2 cellular contexts compared by ENCODE assay signal in the genomic region with DNA sequence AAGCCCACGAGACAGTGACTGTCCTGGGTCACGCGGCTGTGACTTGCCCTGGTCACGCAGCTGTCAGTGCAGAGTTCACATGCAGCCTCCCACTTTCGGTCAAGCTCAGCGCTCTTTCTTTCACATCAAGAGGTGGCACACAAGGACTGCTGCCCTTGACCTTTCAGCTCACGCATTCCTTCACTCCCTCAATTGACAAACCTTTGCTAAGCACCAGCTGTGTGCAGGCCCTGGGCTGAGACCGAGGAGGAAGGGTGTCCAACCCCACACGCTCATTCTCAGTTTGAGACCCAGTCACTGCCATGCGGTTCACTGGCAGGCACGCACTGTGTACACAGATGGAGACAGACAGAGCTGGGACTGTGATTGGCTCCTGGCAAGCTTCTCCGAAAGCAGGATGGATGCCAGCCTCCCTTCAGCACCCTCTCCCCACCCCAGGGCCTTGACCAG.
TF ChIP-seq lines count a peak whose summit lies in the region.

No MANE protein-coding gene starts in this region.

TF ChIP-seq in K562, 482 proteins besides CTCF, POLR2A, EP300 and RAD21:
- no peak for TF ChIP-seq HDAC2 (IDR thresholded peaks at IDR 0.05)
- no peak for TF ChIP-seq ZFP36 (IDR thresholded peaks at IDR 0.05; ENCODE audit: low read depth, low read length, partially characterized antibody)
- no peak for TF ChIP-seq NFE2L1 (tag; IDR thresholded peaks at IDR 0.05; ENCODE audit: borderline replicate concordance, low read depth)
- no peak for TF ChIP-seq TRIM24 (IDR thresholded peaks at IDR 0.05)
- TF ChIP-seq, protein P1, sequence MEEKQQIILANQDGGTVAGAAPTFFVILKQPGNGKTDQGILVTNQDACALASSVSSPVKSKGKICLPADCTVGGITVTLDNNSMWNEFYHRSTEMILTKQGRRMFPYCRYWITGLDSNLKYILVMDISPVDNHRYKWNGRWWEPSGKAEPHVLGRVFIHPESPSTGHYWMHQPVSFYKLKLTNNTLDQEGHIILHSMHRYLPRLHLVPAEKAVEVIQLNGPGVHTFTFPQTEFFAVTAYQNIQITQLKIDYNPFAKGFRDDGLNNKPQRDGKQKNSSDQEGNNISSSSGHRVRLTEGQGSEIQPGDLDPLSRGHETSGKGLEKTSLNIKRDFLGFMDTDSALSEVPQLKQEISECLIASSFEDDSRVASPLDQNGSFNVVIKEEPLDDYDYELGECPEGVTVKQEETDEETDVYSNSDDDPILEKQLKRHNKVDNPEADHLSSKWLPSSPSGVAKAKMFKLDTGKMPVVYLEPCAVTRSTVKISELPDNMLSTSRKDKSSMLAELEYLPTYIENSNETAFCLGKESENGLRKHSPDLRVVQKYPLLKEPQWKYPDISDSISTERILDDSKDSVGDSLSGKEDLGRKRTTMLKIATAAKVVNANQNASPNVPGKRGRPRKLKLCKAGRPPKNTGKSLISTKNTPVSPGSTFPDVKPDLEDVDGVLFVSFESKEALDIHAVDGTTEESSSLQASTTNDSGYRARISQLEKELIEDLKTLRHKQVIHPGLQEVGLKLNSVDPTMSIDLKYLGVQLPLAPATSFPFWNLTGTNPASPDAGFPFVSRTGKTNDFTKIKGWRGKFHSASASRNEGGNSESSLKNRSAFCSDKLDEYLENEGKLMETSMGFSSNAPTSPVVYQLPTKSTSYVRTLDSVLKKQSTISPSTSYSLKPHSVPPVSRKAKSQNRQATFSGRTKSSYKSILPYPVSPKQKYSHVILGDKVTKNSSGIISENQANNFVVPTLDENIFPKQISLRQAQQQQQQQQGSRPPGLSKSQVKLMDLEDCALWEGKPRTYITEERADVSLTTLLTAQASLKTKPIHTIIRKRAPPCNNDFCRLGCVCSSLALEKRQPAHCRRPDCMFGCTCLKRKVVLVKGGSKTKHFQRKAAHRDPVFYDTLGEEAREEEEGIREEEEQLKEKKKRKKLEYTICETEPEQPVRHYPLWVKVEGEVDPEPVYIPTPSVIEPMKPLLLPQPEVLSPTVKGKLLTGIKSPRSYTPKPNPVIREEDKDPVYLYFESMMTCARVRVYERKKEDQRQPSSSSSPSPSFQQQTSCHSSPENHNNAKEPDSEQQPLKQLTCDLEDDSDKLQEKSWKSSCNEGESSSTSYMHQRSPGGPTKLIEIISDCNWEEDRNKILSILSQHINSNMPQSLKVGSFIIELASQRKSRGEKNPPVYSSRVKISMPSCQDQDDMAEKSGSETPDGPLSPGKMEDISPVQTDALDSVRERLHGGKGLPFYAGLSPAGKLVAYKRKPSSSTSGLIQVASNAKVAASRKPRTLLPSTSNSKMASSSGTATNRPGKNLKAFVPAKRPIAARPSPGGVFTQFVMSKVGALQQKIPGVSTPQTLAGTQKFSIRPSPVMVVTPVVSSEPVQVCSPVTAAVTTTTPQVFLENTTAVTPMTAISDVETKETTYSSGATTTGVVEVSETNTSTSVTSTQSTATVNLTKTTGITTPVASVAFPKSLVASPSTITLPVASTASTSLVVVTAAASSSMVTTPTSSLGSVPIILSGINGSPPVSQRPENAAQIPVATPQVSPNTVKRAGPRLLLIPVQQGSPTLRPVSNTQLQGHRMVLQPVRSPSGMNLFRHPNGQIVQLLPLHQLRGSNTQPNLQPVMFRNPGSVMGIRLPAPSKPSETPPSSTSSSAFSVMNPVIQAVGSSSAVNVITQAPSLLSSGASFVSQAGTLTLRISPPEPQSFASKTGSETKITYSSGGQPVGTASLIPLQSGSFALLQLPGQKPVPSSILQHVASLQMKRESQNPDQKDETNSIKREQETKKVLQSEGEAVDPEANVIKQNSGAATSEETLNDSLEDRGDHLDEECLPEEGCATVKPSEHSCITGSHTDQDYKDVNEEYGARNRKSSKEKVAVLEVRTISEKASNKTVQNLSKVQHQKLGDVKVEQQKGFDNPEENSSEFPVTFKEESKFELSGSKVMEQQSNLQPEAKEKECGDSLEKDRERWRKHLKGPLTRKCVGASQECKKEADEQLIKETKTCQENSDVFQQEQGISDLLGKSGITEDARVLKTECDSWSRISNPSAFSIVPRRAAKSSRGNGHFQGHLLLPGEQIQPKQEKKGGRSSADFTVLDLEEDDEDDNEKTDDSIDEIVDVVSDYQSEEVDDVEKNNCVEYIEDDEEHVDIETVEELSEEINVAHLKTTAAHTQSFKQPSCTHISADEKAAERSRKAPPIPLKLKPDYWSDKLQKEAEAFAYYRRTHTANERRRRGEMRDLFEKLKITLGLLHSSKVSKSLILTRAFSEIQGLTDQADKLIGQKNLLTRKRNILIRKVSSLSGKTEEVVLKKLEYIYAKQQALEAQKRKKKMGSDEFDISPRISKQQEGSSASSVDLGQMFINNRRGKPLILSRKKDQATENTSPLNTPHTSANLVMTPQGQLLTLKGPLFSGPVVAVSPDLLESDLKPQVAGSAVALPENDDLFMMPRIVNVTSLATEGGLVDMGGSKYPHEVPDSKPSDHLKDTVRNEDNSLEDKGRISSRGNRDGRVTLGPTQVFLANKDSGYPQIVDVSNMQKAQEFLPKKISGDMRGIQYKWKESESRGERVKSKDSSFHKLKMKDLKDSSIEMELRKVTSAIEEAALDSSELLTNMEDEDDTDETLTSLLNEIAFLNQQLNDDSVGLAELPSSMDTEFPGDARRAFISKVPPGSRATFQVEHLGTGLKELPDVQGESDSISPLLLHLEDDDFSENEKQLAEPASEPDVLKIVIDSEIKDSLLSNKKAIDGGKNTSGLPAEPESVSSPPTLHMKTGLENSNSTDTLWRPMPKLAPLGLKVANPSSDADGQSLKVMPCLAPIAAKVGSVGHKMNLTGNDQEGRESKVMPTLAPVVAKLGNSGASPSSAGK (IDR thresholded peaks at IDR 0.05), result no peak
- TF ChIP-seq KLF6 (CRISPR knock-in tag; IDR thresholded peaks at IDR 0.05; ENCODE audit: borderline replicate concordance), result no peak
- no peak for TF ChIP-seq ZNF24 (IDR thresholded peaks at IDR 0.05)
- TF ChIP-seq ZNF224 (CRISPR knock-in tag; IDR thresholded peaks at IDR 0.05), result no peak
- TF ChIP-seq CCNT2 (IDR thresholded peaks at IDR 0.05; ENCODE audit: borderline replicate concordance, extremely low read depth, insufficient read length, low read depth, low read length), result no peak
- TF ChIP-seq ADNP (tag; IDR thresholded peaks at IDR 0.05), result no peak
- TF ChIP-seq CBFA2T3 (IDR thresholded peaks at IDR 0.05), result no peak
- TF ChIP-seq SRSF3 (IDR thresholded peaks at IDR 0.05; ENCODE audit: insufficient read depth, low read length), result no peak
- no peak for TF ChIP-seq HNRNPK (IDR thresholded peaks at IDR 0.05; ENCODE audit: low read depth, low read length, poor library complexity, severe bottlenecking)
- TF ChIP-seq, protein P2, sequence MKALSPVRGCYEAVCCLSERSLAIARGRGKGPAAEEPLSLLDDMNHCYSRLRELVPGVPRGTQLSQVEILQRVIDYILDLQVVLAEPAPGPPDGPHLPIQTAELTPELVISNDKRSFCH (CRISPR knock-in tag; IDR thresholded peaks at IDR 0.05), result no peak
- TF ChIP-seq, protein P2 (tag; IDR thresholded peaks at IDR 0.05), result no peak

TF ChIP-seq in liver, 16 proteins besides CTCF, POLR2A, EP300 and RAD21:
- TF ChIP-seq, protein P3, sequence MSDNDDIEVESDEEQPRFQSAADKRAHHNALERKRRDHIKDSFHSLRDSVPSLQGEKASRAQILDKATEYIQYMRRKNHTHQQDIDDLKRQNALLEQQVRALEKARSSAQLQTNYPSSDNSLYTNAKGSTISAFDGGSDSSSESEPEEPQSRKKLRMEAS (IDR thresholded peaks at IDR 0.05), result no peak
- no peak for TF ChIP-seq FOXA1 (IDR thresholded peaks at IDR 0.05)
- TF ChIP-seq RXRA (IDR thresholded peaks at IDR 0.05), result peak; percentile 13 to 82
- no peak for TF ChIP-seq GABPA (IDR thresholded peaks at IDR 0.05 in 1 of 2, conservative IDR thresholded peaks at IDR 0.05 in 1 of 2)
- peak; percentile 59 to 75 for TF ChIP-seq HNF4A (conservative IDR thresholded peaks at IDR 0.05)
- no peak for TF ChIP-seq EGR1 (IDR thresholded peaks at IDR 0.05; ENCODE audit: low read depth in 2 of 2)
- TF ChIP-seq HNF4G (IDR thresholded peaks at IDR 0.05), result no peak
- TF ChIP-seq JUND (IDR thresholded peaks at IDR 0.05), result peak in 1 of 2 donors; percentile 13
- no peak for TF ChIP-seq NR2F2 (IDR thresholded peaks at IDR 0.05)
- peak; percentile 49 for TF ChIP-seq FOXA2 (IDR thresholded peaks at IDR 0.05)
- TF ChIP-seq, protein P4, sequence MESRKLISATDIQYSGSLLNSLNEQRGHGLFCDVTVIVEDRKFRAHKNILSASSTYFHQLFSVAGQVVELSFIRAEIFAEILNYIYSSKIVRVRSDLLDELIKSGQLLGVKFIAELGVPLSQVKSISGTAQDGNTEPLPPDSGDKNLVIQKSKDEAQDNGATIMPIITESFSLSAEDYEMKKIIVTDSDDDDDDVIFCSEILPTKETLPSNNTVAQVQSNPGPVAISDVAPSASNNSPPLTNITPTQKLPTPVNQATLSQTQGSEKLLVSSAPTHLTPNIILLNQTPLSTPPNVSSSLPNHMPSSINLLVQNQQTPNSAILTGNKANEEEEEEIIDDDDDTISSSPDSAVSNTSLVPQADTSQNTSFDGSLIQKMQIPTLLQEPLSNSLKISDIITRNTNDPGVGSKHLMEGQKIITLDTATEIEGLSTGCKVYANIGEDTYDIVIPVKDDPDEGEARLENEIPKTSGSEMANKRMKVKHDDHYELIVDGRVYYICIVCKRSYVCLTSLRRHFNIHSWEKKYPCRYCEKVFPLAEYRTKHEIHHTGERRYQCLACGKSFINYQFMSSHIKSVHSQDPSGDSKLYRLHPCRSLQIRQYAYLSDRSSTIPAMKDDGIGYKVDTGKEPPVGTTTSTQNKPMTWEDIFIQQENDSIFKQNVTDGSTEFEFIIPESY (IDR thresholded peaks at IDR 0.05), result no peak
- TF ChIP-seq, protein P5, sequence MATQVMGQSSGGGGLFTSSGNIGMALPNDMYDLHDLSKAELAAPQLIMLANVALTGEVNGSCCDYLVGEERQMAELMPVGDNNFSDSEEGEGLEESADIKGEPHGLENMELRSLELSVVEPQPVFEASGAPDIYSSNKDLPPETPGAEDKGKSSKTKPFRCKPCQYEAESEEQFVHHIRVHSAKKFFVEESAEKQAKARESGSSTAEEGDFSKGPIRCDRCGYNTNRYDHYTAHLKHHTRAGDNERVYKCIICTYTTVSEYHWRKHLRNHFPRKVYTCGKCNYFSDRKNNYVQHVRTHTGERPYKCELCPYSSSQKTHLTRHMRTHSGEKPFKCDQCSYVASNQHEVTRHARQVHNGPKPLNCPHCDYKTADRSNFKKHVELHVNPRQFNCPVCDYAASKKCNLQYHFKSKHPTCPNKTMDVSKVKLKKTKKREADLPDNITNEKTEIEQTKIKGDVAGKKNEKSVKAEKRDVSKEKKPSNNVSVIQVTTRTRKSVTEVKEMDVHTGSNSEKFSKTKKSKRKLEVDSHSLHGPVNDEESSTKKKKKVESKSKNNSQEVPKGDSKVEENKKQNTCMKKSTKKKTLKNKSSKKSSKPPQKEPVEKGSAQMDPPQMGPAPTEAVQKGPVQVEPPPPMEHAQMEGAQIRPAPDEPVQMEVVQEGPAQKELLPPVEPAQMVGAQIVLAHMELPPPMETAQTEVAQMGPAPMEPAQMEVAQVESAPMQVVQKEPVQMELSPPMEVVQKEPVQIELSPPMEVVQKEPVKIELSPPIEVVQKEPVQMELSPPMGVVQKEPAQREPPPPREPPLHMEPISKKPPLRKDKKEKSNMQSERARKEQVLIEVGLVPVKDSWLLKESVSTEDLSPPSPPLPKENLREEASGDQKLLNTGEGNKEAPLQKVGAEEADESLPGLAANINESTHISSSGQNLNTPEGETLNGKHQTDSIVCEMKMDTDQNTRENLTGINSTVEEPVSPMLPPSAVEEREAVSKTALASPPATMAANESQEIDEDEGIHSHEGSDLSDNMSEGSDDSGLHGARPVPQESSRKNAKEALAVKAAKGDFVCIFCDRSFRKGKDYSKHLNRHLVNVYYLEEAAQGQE (IDR thresholded peaks at IDR 0.05), result no peak
- peak; percentile 46 for TF ChIP-seq SP1 (IDR thresholded peaks at IDR 0.05)
- TF ChIP-seq YY1 (IDR thresholded peaks at IDR 0.05), result no peak
- TF ChIP-seq, protein P6, sequence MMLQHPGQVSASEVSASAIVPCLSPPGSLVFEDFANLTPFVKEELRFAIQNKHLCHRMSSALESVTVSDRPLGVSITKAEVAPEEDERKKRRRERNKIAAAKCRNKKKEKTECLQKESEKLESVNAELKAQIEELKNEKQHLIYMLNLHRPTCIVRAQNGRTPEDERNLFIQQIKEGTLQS (IDR thresholded peaks at IDR 0.05), result no peak
- no peak for TF ChIP-seq TAF1 (conservative IDR thresholded peaks at IDR 0.05)
TF ChIP-seq in liver: peak in this region for 5.
